In the genomic region with DNA sequence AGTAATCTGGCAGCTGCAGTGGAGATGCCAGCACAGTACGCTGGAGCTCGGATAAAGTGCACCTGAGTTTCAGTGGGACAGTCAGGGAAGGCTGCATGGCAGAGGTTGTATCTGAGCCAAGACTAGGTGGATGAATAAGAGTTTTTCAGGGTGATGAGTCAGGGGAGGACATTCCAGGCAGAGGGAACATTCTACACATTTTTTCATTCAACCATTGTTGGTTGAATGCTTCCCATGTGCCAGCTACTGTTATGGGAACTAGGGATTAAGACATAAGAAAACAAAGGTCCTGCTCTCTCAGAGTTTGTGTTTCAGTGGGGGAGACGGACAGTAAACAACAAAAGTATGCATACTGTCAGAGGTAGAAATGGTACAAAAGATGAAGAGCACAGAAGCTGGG, we compare ENCODE assay signal across 11 cellular contexts. TPM values are rescaled to one million over a fixed set of nuclear protein-coding genes. Genes with fewer than 3 reads are reported as not detected.
DNase-seq lines count a peak whose midpoint lies in the region; ATAC-seq, FAIRE-seq and TF ChIP-seq lines count a peak whose summit lies in the region.
"Had no signal": no experiment of that assay in that cellular context is flagged by ENCODE, and none has a peak within 500 bp of the region (broad histone marks: within the 10 kb centered on the region; RNA-seq: fewer than 3 reads in every experiment).

No MANE protein-coding gene starts in this region.

- peaks cover 67% of the 10 kb centered on the region for H3K4me1 ChIP-seq in A549

- no peaks in the 10 kb centered on the region for H3K9me3 ChIP-seq in A549
- H3K9me3 ChIP-seq: spleen had no signal

- no peak for FAIRE-seq in A549 (lab: Jason Lieb, UNC)

- DNase-seq in A549 (ENCODE audit: low read depth in 1 of 2, low spot score in 1 of 2) (peak; percentile 49 to 79), HS-5 (ENCODE audit: low read depth) (peak; percentile 86), astrocyte of the cerebellum (ENCODE audit: low read depth) (peak; percentile 58), hepatic stellate cell (ENCODE audit: low spot score) (peak; percentile 67), left cardiac atrium (no peak), NCI-H2081 treated with DMSO at 0.1 percent for 48 hours (lab: John Stamatoyannopoulos, UW) (no peak), NCI-H2171 (lab: John Stamatoyannopoulos, UW) (no peak), NCI-H187 (lab: John Stamatoyannopoulos, UW) (no peak)
- DNase-seq: NCI-H1436 treated with DMSO at 0.1 percent for 48 hours; spleen; stimulated activated naive B cell treated with anti-CD40 and anti-IgM and Interleukin-4, amounts not matched to agents 10 μg/mL and 1 μg/mL and 100 μg/mL, for 72 hours had no signal

- peak overlapping the region; percentile 89 for H3K4me2 ChIP-seq in A549

- TF ChIP-seq CTCF in A549 (IDR thresholded peaks at IDR 0.05) (no peak), astrocyte of the cerebellum (IDR thresholded peaks at IDR 0.05; ENCODE audit: low read depth, low read length, missing control alignments) (no peak)

- ATAC-seq in A549: peak; percentile 70 to 77
- no peak for ATAC-seq in left cardiac atrium
- ATAC-seq: stimulated activated naive B cell treated with anti-CD40 and anti-IgM and Interleukin-4, amounts not matched to agents 10 μg/mL and 1 μg/mL and 100 μg/mL, for 72 hours had no signal

- no peak overlapping the region for H3K4me3 ChIP-seq in A549
- H3K4me3 ChIP-seq in astrocyte of the cerebellum (ENCODE audit: low read depth, low read length): no peak overlapping the region
- H3K4me3 ChIP-seq: spleen had no signal

- intact Hi-C loops in left cardiac atrium (cut with DNase I): loop anchor here in 1 of 2 donors (10.0 kb wide), 1 partner anchor 371 kb away; no protein-coding TSS in a partner anchor

- in situ Hi-C loops in astrocyte of the cerebellum (cut with HindIII; ENCODE audit: low sequenced_read_pairs): no loop called here

- TF ChIP-seq EP300 in A549 (IDR thresholded peaks at IDR 0.05): peak in 1 of 2 experiments; percentile 30; a peak in 1 of 5 replicates

- WGBS in A549 (ENCODE audit: missing lambda C conversion rate): 2% methylated on average over 3 of the region's 3 CpGs

- no peak for TF ChIP-seq POLR2A in A549 (IDR thresholded peaks at IDR 0.05; ENCODE audit: low read length)

- POLR2A ChIA-PET in A549 (lab: Yijun Ruan, JAX): no interaction called here

- peak overlapping the region; percentile 87 to 90 for H3K27ac ChIP-seq in A549
- H3K27ac ChIP-seq: spleen had no signal

- CTCF ChIA-PET in A549 (lab: Yijun Ruan, JAX): interaction anchor here (1.8 kb wide), 1 partner anchor 262 kb away, joined by 5 read pairs; no protein-coding TSS in a partner anchor

- no peak for TF ChIP-seq RAD21 in A549 (conservative IDR thresholded peaks at IDR 0.05 in 1 of 2, IDR thresholded peaks at IDR 0.05 in 1 of 2)

TF ChIP-seq in A549, 52 proteins besides CTCF, POLR2A, EP300 and RAD21:
- TF ChIP-seq MAFK (IDR thresholded peaks at IDR 0.05; ENCODE audit: partially characterized antibody) (peak; percentile 27), GATA3 (IDR thresholded peaks at IDR 0.05; ENCODE audit: borderline replicate concordance) (peak; percentile 79; the same call in 1 of the 2 replicates), FOSL2 (IDR thresholded peaks at IDR 0.05) (peak; percentile 87), FOSL2 (CRISPR knock-in tag; IDR thresholded peaks at IDR 0.05) (peak; percentile 92), JUNB (IDR thresholded peaks at IDR 0.05) (peak; percentile 69), CEBPB (IDR thresholded peaks at IDR 0.05) (peak in 1 of 2 experiments; percentile 71; a peak in 2 of 4 replicates), ZFP36 (IDR thresholded peaks at IDR 0.05; ENCODE audit: borderline replicate concordance, partially characterized antibody) (peak; percentile 97), EHMT2 (IDR thresholded peaks at IDR 0.05; ENCODE audit: low read depth) (no peak), JUN (IDR thresholded peaks at IDR 0.05) (peak; percentile 40 to 45; a peak in 2 of 5 replicates), ATOH8 (CRISPR knock-in tag; IDR thresholded peaks at IDR 0.05; ENCODE audit: low read depth) (0 out of 2 replicates have a peak, but pooled peaks have one; percentile 33), MYC (IDR thresholded peaks at IDR 0.05; ENCODE audit: borderline replicate concordance, low read length) (no peak)
- TF ChIP-seq, protein P1, sequence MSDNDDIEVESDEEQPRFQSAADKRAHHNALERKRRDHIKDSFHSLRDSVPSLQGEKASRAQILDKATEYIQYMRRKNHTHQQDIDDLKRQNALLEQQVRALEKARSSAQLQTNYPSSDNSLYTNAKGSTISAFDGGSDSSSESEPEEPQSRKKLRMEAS (IDR thresholded peaks at IDR 0.05): peak; percentile 87

RNA-seq across cellular contexts. Expression of gene LEPR, which starts 5.2 kb away (rescaled TPM):
- polyA plus RNA-seq in A549 (2011; rRNA removed) (6.5 and 6.7 TPM in 2 replicates), A549 (2017; fragmentation: RNase III; extraction: RNeasy Plus Mini Kit Qiagen cat#74134 plus additional on column Dnase treatment) (2.8 to 3.3 TPM (median 3.1 TPM) in 3 replicates)
- 0.59 and 0.80 TPM in 2 replicates for polyA plus RNA-seq in A549 (2012; cell fraction: cytosol; rRNA removed)
- 0.24 and 0.43 TPM in 2 replicates for polyA plus RNA-seq in A549 (2012; cell fraction: nucleus; rRNA removed)
- 3.4 and 3.9 TPM in 2 replicates for polyA minus RNA-seq in A549 (2011; rRNA and poly(A)+ RNA removed)
- total RNA-seq in left cardiac atrium: 10 to 100 TPM in 1 of 2 donors, 1 to 10 TPM in 1; 7.0 to 29.5 TPM

RNA-seq across cellular contexts. Expression of gene LEPROT, which starts 5.2 kb away (rescaled TPM):
- 48.4 and 62.9 TPM in 2 replicates for polyA plus RNA-seq in A549 (2011; rRNA removed)
- polyA plus RNA-seq in A549 (2012; cell fraction: cytosol; rRNA removed): 20.6 and 23.8 TPM in 2 replicates
- polyA plus RNA-seq in A549 (2012; cell fraction: nucleus; rRNA removed): 11.5 and 29.9 TPM in 2 replicates
- 49.5 to 57.6 TPM (median 51.2 TPM) in 3 replicates for polyA plus RNA-seq in A549 (2017; fragmentation: RNase III; extraction: RNeasy Plus Mini Kit Qiagen cat#74134 plus additional on column Dnase treatment)
- polyA minus RNA-seq in A549 (2011; rRNA and poly(A)+ RNA removed): 40.3 and 42.5 TPM in 2 replicates
- 10 to 100 TPM; 55.0 to 57.5 TPM for total RNA-seq in left cardiac atrium

Comparison
In these comparisons a context has a peak if more than half of its experiments do, and no peak if none do; other contexts are left out.
1. ATAC-seq: peak in A549 (2 of 2); none in left cardiac atrium (0 of 2).
2. DNase-seq: peak in A549 (2 of 2), HS-5 (single experiment), astrocyte of the cerebellum (single experiment) and hepatic stellate cell (single experiment); none in left cardiac atrium (single experiment), NCI-H2081 treated with DMSO at 0.1 percent for 48 hours (single experiment), NCI-H2171 (single experiment) and NCI-H187 (0 of 2).